ENCODE assay signal across 8 cellular contexts in genomic region chr17:14301279-14301760, GRCh38. TPM values are rescaled to one million over a fixed set of nuclear protein-coding genes. Genes with fewer than 3 reads are reported as not detected.
A peak's percentile ranks its signal among the peaks of the same experiment; 100 is the strongest.
DNase-seq lines count a peak whose midpoint lies in the region; ATAC-seq and TF ChIP-seq lines count a peak whose summit lies in the region.

No MANE protein-coding gene starts in this region.

- H3K4me3 ChIP-seq in AG04449 (ENCODE audit: low read depth, low read length) (peak overlapping the region; percentile 98), MM.1S (ENCODE audit: low read length) (no peak overlapping the region; the same call in 1 of the 2 replicates), adipocyte (ENCODE audit: low read length) (peak overlapping the region; percentile 95), kidney epithelial cell (ENCODE audit: low read depth, low read length) (peak overlapping the region; percentile 73)

- H3K9me2 ChIP-seq in MM.1S (replicated peaks; ENCODE audit: insufficient read depth, low read length): no peaks in the 10 kb centered on the region

- CTCF ChIA-PET in AG04449 (lab: Yijun Ruan, JAX): interaction anchor here (0.6 to 8.9 kb wide), 16 partner anchors 17 to 1271 kb away, joined by 3 to 112 read pairs (median 4); partner anchors contain the start of gene HS3ST3A1

- H3K9me3 ChIP-seq in MM.1S (replicated peaks; ENCODE audit: insufficient read depth, low read length) (no peaks in the 10 kb centered on the region), adipocyte (ENCODE audit: control insufficient read depth, low read length) (no peaks in the 10 kb centered on the region)

- no peak overlapping the region for H3K27ac ChIP-seq in MM.1S (ENCODE audit: low read length)

- peaks cover 24% of the 10 kb centered on the region for H3K27me3 Mint-ChIP-seq in stimulated activated naive CD8-positive, alpha-beta T cell treated with anti-CD3 and anti-CD28 coated beads, Interleukin-15, Interleukin-2, amounts not matched to agents 100 ng/mL and 50 ng/mL, for 24 hours

- no peak for DNase-seq in AG04449 (ENCODE audit: low read depth, low spot score)
- no peak for DNase-seq in MM.1S
- peak; percentile 61 for DNase-seq in adipocyte (ENCODE audit: low read depth)
- DNase-seq in kidney epithelial cell (ENCODE audit: low read depth): no peak
- DNase-seq in NCI-H2171 (lab: John Stamatoyannopoulos, UW): no peak
- no peak for DNase-seq in C1 segment of cervical spinal cord (lab: John Stamatoyannopoulos, UW)

- no peaks in the 10 kb centered on the region for H3K9me3 Mint-ChIP-seq in stimulated activated naive CD8-positive, alpha-beta T cell treated with anti-CD3 and anti-CD28 coated beads, Interleukin-15, Interleukin-2, amounts not matched to agents 100 ng/mL and 50 ng/mL, for 24 hours

- H4K20me1 ChIP-seq in MM.1S (ENCODE audit: insufficient read depth, low read length): no peaks in the 10 kb centered on the region

- no peaks in the 10 kb centered on the region for H3K36me3 ChIP-seq in MM.1S (replicated peaks; ENCODE audit: insufficient read depth, low read length)
- no peaks in the 10 kb centered on the region for H3K36me3 ChIP-seq in adipocyte (ENCODE audit: control insufficient read depth, insufficient read depth, low read length, severe bottlenecking)
- no peaks in the 10 kb centered on the region for H3K36me3 ChIP-seq in kidney epithelial cell (ENCODE audit: control insufficient read depth, insufficient read depth, low read length)

- H3K36me3 Mint-ChIP-seq in stimulated activated naive CD8-positive, alpha-beta T cell treated with anti-CD3 and anti-CD28 coated beads, Interleukin-15, Interleukin-2, amounts not matched to agents 100 ng/mL and 50 ng/mL, for 24 hours (ENCODE audit: low read depth): peaks cover 12% of the 10 kb centered on the region

- H3K9ac ChIP-seq in MM.1S (ENCODE audit: low read length) (no peak overlapping the region), adipocyte (ENCODE audit: low read length) (peak overlapping the region; percentile 94)

- no peak overlapping the region for H2AFZ ChIP-seq in MM.1S (ENCODE audit: low read length)

- no peaks in the 10 kb centered on the region for H3K79me2 ChIP-seq in MM.1S (ENCODE audit: low read length)

- no peaks in the 10 kb centered on the region for H3K4me1 ChIP-seq in MM.1S (ENCODE audit: low read length)
- peaks cover 52% of the 10 kb centered on the region for H3K4me1 ChIP-seq in adipocyte (ENCODE audit: control insufficient read depth, insufficient read depth, low read length)

- H3K4me3 Mint-ChIP-seq in stimulated activated naive CD8-positive, alpha-beta T cell treated with anti-CD3 and anti-CD28 coated beads, Interleukin-15, Interleukin-2, amounts not matched to agents 100 ng/mL and 50 ng/mL, for 24 hours: peak overlapping the region; percentile 95

- POLR2A ChIA-PET in AG04449 (lab: Yijun Ruan, JAX): interaction anchor here (0.6 to 1.8 kb wide), 18 partner anchors 8 to 954 kb away, joined by 3 to 9 read pairs (median 3); partner anchors contain the start of gene HS3ST3A1

- H3F3A ChIP-seq in MM.1S (ENCODE audit: insufficient read depth, low read length): no peaks in the 10 kb centered on the region

- peaks cover 2% of the 10 kb centered on the region; the same call in 1 of the 2 replicates for H3K27me3 ChIP-seq in MM.1S (replicated peaks; ENCODE audit: insufficient read depth, low read length)
- H3K27me3 ChIP-seq in adipocyte (replicated peaks; ENCODE audit: control insufficient read depth, insufficient read depth, low read length): no peaks in the 10 kb centered on the region
- H3K27me3 ChIP-seq in kidney epithelial cell (ENCODE audit: control insufficient read depth, insufficient read depth, low read length): peaks cover 3% of the 10 kb centered on the region

- peaks cover 74% of the 10 kb centered on the region for H3K4me1 Mint-ChIP-seq in stimulated activated naive CD8-positive, alpha-beta T cell treated with anti-CD3 and anti-CD28 coated beads, Interleukin-15, Interleukin-2, amounts not matched to agents 100 ng/mL and 50 ng/mL, for 24 hours (ENCODE audit: low read depth)

- peak overlapping the region; percentile 34; the same call in 1 of the 2 replicates for H3K4me2 ChIP-seq in MM.1S (ENCODE audit: low read depth, low read length)

- H3K27ac Mint-ChIP-seq in stimulated activated naive CD8-positive, alpha-beta T cell treated with anti-CD3 and anti-CD28 coated beads, Interleukin-15, Interleukin-2, amounts not matched to agents 100 ng/mL and 50 ng/mL, for 24 hours: peak overlapping the region; percentile 79

- peak; percentile 8 for ATAC-seq in GM19372 (IDR thresholded peaks at IDR 0.05; ENCODE audit: low read depth, unreplicated experiment)

- TF ChIP-seq CTCF in AG04449 (IDR thresholded peaks at IDR 0.05; ENCODE audit: insufficient read depth, low read length, missing control alignments): no peak
- TF ChIP-seq CTCF in MM.1S (IDR thresholded peaks at IDR 0.05; ENCODE audit: low read length): no peak
- TF ChIP-seq CTCF in kidney epithelial cell (IDR thresholded peaks at IDR 0.05; ENCODE audit: insufficient read depth, low read length, poor library complexity, severe bottlenecking): no peak

RNA-seq across cellular contexts. Expression of gene HS3ST3B1, which starts 0.4 kb away (rescaled TPM):
- 25.1 and 25.2 TPM in 2 replicates for total RNA-seq in kidney epithelial cell
